ENCODE assay signal across 8 cellular contexts in the genomic region with DNA sequence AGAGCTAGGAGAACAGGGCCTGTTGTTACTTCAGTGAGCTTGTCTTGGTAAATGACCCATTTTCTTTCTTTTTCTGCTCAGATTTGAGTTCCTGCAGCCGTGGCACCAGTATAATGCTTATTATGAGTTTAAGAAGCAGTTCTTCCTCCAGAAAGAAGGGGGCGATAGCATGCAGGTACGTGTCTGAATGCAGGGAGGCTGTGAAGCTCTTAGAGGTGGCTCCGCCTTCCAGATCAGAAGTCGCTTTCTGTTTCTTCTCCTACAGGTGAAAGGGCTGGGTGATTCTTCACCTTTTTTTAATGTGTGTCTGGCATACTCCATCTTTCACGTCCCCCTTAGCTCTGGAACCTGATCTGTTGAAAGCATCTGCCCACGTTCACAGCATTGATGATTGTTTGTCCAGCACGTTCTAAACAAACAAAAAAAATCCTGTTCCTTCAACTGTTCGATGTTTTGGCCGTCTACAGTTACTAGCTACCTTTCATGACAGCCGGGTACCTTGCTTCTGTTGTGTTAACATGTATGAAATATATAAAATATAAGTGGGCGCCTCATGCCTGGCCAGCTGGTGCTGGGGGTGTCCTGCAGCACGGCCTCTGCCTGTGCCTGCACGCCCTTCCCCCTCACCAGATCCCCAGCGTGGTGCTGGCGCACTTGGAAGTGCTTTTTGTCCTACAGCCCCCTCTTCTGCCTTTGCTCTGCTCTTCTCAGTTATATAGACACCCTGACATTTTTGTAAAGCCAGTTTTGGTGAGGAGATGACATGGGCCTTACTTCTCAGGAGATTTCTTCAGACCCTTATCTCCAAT. TPM values are rescaled to one million over a fixed set of nuclear protein-coding genes. Genes with fewer than 3 reads are reported as not detected.
DNase-seq lines count a peak whose midpoint lies in the region; ATAC-seq, FAIRE-seq and TF ChIP-seq lines count a peak whose summit lies in the region.

No MANE protein-coding gene starts in this region.

- DNase-seq in DMS 273 (lab: John Stamatoyannopoulos, UW; ENCODE audit: unreplicated experiment) (peak; percentile 32), NT2/D1 (ENCODE audit: low read depth, low spot score) (peak; percentile 55), MCF 10A (ENCODE audit: unreplicated experiment) (peak; percentile 23), renal cortical epithelial cell (ENCODE audit: low read depth) (peak; percentile 21), AG08396 (ENCODE audit: low spot score) (no peak), GM12892 (ENCODE audit: insufficient read length) (no peak), kidney (no peak)

- FAIRE-seq in GM12892 (lab: Jason Lieb, UNC) (no peak), kidney (lab: Jason Lieb, UNC) (no peak)

- H3K36me3 ChIP-seq in NT2/D1 (ENCODE audit: insufficient read depth, insufficient read length, low read length) (peaks cover 86% of the 10 kb centered on the region), kidney (ENCODE audit: control insufficient read depth in 1 of 2, insufficient read depth in 2 of 2, low read length in 2 of 2) (peaks cover 34 to 64% of the 10 kb centered on the region in 2 donors)

- H3K4me1 ChIP-seq in NT2/D1 (ENCODE audit: insufficient read depth, insufficient read length), result peaks cover 2% of the 10 kb centered on the region
- H3K4me1 ChIP-seq in kidney (ENCODE audit: control insufficient read depth in 1 of 2, insufficient read depth in 1 of 2, low read depth in 1 of 2, low read length in 2 of 2), result no peaks in the 10 kb centered on the region

- peaks cover 86% of the 10 kb centered on the region for H3K36me3 Mint-ChIP-seq in MCF 10A (ENCODE audit: insufficient read depth, unreplicated experiment)

- CTCF ChIA-PET in MCF 10A (lab: Yijun Ruan, JAX), result interaction anchor here (0.7 to 1.0 kb wide), 5 partner anchors 12 to 704 kb away, joined by 3 to 5 read pairs (median 3); no protein-coding TSS in a partner anchor

- H3K27ac Mint-ChIP-seq in MCF 10A (ENCODE audit: low read depth, unreplicated experiment), result no peak overlapping the region

- no peak for TF ChIP-seq POLR2A in GM12892 (IDR thresholded peaks at IDR 0.05; ENCODE audit: low read depth, low read length)

- H3K27ac ChIP-seq in kidney (ENCODE audit: low read depth in 2 of 2, low read length in 2 of 2), result no peak overlapping the region

- no peak for TF ChIP-seq CTCF in MCF 10A (IDR thresholded peaks at IDR 0.05; ENCODE audit: unreplicated experiment)
- no peak for TF ChIP-seq CTCF in kidney (IDR thresholded peaks at IDR 0.05; ENCODE audit: borderline replicate concordance, extremely low read depth, insufficient read depth)

- intact Hi-C loops in MCF 10A (cut with micrococcal nuclease) (no loop called here), kidney (cut with DNase I) (no loop called here)

- no peak overlapping the region for H3K4me3 Mint-ChIP-seq in MCF 10A (ENCODE audit: unreplicated experiment)

- no peak overlapping the region for H3K4me3 ChIP-seq in NT2/D1 (ENCODE audit: insufficient read length, low read depth)
- H3K4me3 ChIP-seq in kidney (ENCODE audit: low read length in 2 of 2), result no peak overlapping the region

- no peaks in the 10 kb centered on the region for H3K9me3 Mint-ChIP-seq in MCF 10A (ENCODE audit: unreplicated experiment)

- H3K4me1 Mint-ChIP-seq in MCF 10A (ENCODE audit: insufficient read depth, unreplicated experiment), result no peaks in the 10 kb centered on the region

- peaks cover 10% of the 10 kb centered on the region; the same call in 1 of the 2 replicates for H3K9me3 ChIP-seq in NT2/D1 (ENCODE audit: insufficient read depth, low read length)
- H3K9me3 ChIP-seq in kidney (ENCODE audit: control insufficient read depth in 1 of 2, low read length in 2 of 2), result no peaks in the 10 kb centered on the region

- BruUV-seq in MCF 10A (replicated peaks; lab: Mats Ljungman, UMichigan), result no TSS peak

- POLR2A ChIA-PET in MCF 10A (lab: Yijun Ruan, JAX), result interaction anchor here (0.9 kb wide), 1 partner anchor 40 kb away, joined by 3 read pairs; no protein-coding TSS in a partner anchor

- no peak overlapping the region for H3K9ac ChIP-seq in NT2/D1 (ENCODE audit: insufficient read length, low read depth)
- H3K9ac ChIP-seq in kidney (ENCODE audit: low read length in 2 of 2), result no peak overlapping the region

- H3K27me3 ChIP-seq in NT2/D1 (ENCODE audit: insufficient read depth, insufficient read length), result no peaks in the 10 kb centered on the region

- peak; percentile 56 for ATAC-seq in GM21576 (IDR thresholded peaks at IDR 0.05; ENCODE audit: unreplicated experiment)

- no peaks in the 10 kb centered on the region for H3K27me3 Mint-ChIP-seq in MCF 10A (ENCODE audit: insufficient read depth, unreplicated experiment)

RNA-seq across cellular contexts. Expression of a gene that starts 44.6 kb away (rescaled TPM):
- 68.2 and 68.8 TPM in 2 replicates for total RNA-seq in MCF 10A (2022)
- 9.4 and 18.0 TPM in 2 replicates for total RNA-seq in renal cortical epithelial cell
- polyA plus RNA-seq in GM12892 (2012; ENCODE audit: missing spikeins), result 17.4 TPM
- 46.2 TPM for total RNA-seq in kidney
- polyA plus RNA-seq in kidney (ENCODE audit: insufficient read depth, low read depth, low replicate concordance), result 13.9 TPM

Comparison
In these comparisons a context has a peak if more than half of its experiments do, and no peak if none do; other contexts are left out.
1. DNase-seq: peak in DMS 273 (single experiment), NT2/D1 (single experiment), MCF 10A (single experiment) and renal cortical epithelial cell (single experiment); none in AG08396 (single experiment), GM12892 (single experiment) and kidney (single experiment).